ENCODE assay signal across 19 cellular contexts in the genomic region with DNA sequence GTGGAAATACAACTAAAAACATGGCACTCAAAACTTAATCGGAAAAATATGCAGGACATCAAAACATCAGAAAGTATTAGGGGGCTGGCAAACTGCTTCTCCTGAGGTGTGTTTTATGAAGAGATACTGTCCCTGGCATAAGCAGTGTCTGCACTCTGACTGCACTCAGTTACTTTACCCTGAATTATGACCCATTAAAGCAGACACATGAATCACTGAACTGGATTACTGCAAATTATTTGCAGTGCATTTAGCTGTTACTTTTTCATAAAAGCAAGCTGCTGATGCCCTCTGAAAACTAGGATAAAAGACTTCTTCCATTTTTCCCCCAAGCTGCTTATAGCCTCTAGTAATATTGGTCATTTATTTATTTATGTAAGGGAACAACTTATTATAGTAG.
A peak's percentile ranks its signal among the peaks of the same experiment; 100 is the strongest.
DNase-seq lines count a peak whose midpoint lies in the region; ATAC-seq and TF ChIP-seq lines count a peak whose summit lies in the region.
"Had no signal": no experiment of that assay in that cellular context is flagged by ENCODE, and none has a peak within 500 bp of the region (broad histone marks: within the 10 kb centered on the region; RNA-seq: fewer than 3 reads in every experiment).

No MANE protein-coding gene starts in this region.

- peak; percentile 2 for DNase-seq in EH (ENCODE audit: low read depth)
- no peak for DNase-seq in HEK293T (ENCODE audit: extremely low spot score)
- peak; percentile 92 for DNase-seq in NCI-H69 (lab: John Stamatoyannopoulos, UW)
- DNase-seq in left kidney (ENCODE audit: low read depth, low spot score) = peak; percentile 39
- DNase-seq in SIG-M5 treated with dmso at 0.1 percent for 504 hours (lab: John Stamatoyannopoulos, UW; ENCODE audit: unreplicated experiment) = no peak
- DNase-seq in DMS 273 treated with DMSO at 0.1 percent for 48 hours (lab: John Stamatoyannopoulos, UW) = no peak
- DNase-seq: DMS79, MG63, NCI-H146, NCI-H2029, NCI-H510A, NCI-H774, OCI-M1, SW 1271, T-helper 2 cell had no signal

- no peak for ATAC-seq in HG02759 (IDR thresholded peaks at IDR 0.05; ENCODE audit: unreplicated experiment)
- ATAC-seq: A549, GM23338, HCT116 had no signal

- POLR2A ChIA-PET in HEK293T (lab: Yijun Ruan, JAX) = no interaction called here

- CTCF ChIA-PET in HEK293T (lab: Yijun Ruan, JAX) = interaction anchor here (0.7 kb wide), 1 partner anchor 1954 kb away, joined by 3 read pairs; no protein-coding TSS in a partner anchor

TF ChIP-seq in HEK293T, 16 proteins besides CTCF, POLR2A, EP300 and RAD21:
- no peak for TF ChIP-seq CTBP1 (IDR thresholded peaks at IDR 0.05; ENCODE audit: borderline replicate concordance)
- TF ChIP-seq, protein P1, sequence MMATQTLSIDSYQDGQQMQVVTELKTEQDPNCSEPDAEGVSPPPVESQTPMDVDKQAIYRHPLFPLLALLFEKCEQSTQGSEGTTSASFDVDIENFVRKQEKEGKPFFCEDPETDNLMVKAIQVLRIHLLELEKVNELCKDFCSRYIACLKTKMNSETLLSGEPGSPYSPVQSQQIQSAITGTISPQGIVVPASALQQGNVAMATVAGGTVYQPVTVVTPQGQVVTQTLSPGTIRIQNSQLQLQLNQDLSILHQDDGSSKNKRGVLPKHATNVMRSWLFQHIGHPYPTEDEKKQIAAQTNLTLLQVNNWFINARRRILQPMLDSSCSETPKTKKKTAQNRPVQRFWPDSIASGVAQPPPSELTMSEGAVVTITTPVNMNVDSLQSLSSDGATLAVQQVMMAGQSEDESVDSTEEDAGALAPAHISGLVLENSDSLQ (IDR thresholded peaks at IDR 0.05) = peak; percentile 70

Comparison
In these comparisons a context has a peak if more than half of its experiments do, and no peak if none do; other contexts are left out.
1. DNase-seq: peak in EH (single experiment), NCI-H69 (single experiment) and left kidney (single experiment); none in HEK293T (single experiment), SIG-M5 treated with dmso at 0.1 percent for 504 hours (single experiment) and DMS 273 treated with DMSO at 0.1 percent for 48 hours (single experiment).